ENCODE assay signal across 10 cellular contexts in the genomic region with DNA sequence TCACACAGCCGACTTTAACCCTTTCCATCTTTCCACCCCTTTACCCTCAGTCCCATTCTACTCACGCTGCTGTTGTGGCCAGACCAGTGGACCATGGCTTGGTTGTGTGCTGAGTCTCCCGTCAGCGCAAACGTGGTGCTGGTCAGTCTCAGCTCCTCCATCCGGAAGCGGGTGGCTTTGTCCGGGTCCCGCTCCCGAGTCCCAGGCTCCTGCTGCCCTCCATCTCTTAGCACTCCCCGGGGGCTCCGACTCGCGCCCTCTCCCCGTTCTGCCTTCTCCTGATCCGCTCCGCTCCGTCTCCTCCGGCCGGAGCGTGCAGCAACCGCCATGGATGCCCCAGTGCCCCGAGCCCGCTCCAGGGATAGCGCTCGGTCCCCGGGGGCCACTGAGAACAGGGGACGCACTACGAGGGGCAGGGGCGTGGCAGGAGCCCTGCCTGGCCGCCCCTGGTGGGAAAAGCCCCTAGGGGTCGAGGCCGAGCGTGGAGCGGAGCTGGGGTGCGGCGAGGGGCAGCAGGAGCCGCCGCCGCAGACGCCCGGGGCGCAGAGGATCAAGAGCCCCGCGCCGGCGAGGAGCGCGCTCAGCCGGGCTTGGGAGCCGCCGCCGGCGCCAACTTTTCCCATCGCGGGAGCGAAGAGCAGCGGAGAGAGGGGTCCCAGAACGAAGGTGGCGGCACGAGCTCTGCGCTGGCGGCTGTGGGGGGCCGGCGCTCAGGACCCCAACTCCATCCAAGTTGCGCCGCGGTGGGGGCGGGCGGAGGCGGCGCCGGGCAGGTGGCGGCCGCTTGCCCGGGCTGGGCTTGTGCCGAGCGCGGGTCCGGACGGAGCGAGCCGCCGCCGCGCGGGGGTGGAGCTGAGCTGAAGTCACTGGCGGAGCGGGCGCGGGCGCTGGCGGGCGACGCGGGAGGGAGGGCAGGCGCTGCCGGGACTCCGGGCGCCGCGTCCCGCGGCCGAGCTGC. TPM values are rescaled to one million over a fixed set of nuclear protein-coding genes. Genes with fewer than 3 reads are reported as not detected.
DNase-seq lines count a peak whose midpoint lies in the region; ATAC-seq, FAIRE-seq and TF ChIP-seq lines count a peak whose summit lies in the region.
"Had no signal": no experiment of that assay in that cellular context is flagged by ENCODE, and none has a peak within 500 bp of the region (broad histone marks: within the 10 kb centered on the region; RNA-seq: fewer than 3 reads in every experiment).

A gene (minus strand): TSS at position 803 of the 958 bp plus-strand sequence.

- no peaks in the 10 kb centered on the region; a peak in 2 of 22 replicates for H4K20me1 ChIP-seq in BLaER1 treated with 17β-estradiol and CSF1 and Interleukin-3, amounts not matched to agents 10 nM and 100 nM

- peaks cover 0 to 5% (median 0%) of the 10 kb centered on the region in 10 experiments; a peak in 2 of 20 replicates for H3K4me1 ChIP-seq in BLaER1 treated with 17β-estradiol and CSF1 and Interleukin-3, amounts not matched to agents 10 nM and 100 nM
- H3K4me1 ChIP-seq in right atrium auricular region = peaks cover 0 to 4% of the 10 kb centered on the region in 2 donors
- no peaks in the 10 kb centered on the region for H3K4me1 ChIP-seq in pancreas

- WGBS in pancreas, 2 donors = 1% methylated on average over 77 to 105 of the region's 105 CpGs

- TF ChIP-seq CTCF in right atrium auricular region (IDR thresholded peaks at IDR 0.05) (no peak), pancreas (IDR thresholded peaks at IDR 0.05) (no peak)

- H3K27ac ChIP-seq in BLaER1 treated with 17β-estradiol and CSF1 and Interleukin-3, amounts not matched to agents 10 nM and 100 nM = no peak within 1 kb of the TSS
- H3K27ac ChIP-seq in right atrium auricular region (peak within 1 kb of the TSS; percentile 31 to 32), pancreas (no peak within 1 kb of the TSS)

- DNase-seq in right atrium auricular region (ENCODE audit: low spot score) = no peak
- peak; percentile 26 to 75 (median 44) for DNase-seq in pancreas
- no peak for DNase-seq in OCI-M1 (lab: John Stamatoyannopoulos, UW)
- no peak for DNase-seq in activated naive CD4-positive, alpha-beta T cell (lab: John Stamatoyannopoulos, UW)

- peaks cover 36 to 55% (median 49%) of the 10 kb centered on the region in 11 experiments for H3K27me3 ChIP-seq in BLaER1 treated with 17β-estradiol and CSF1 and Interleukin-3, amounts not matched to agents 10 nM and 100 nM
- no peaks in the 10 kb centered on the region for H3K27me3 ChIP-seq in right atrium auricular region
- H3K27me3 ChIP-seq in pancreas = peaks cover 0 to 9% (median 0%) of the 10 kb centered on the region in 4 donors

- intact Hi-C loops in pancreas (cut with DNase I) = no loop called here

- ATAC-seq in SK-N-SH treated with all-trans-retinoic acid at 6 μM for 48 hours (peak; percentile 79), pancreas (peak; percentile 74 to 92 (median 82)), HG03045 (IDR thresholded peaks at IDR 0.05; ENCODE audit: unreplicated experiment) (no peak), HG03097 (IDR thresholded peaks at IDR 0.05; ENCODE audit: low FRiP score, unreplicated experiment) (no peak)

- H3K9me3 ChIP-seq in BLaER1 treated with 17β-estradiol and CSF1 and Interleukin-3, amounts not matched to agents 10 nM and 100 nM (replicated peaks in 1 of 11) = peaks cover 0 to 20% (median 11%) of the 10 kb centered on the region in 11 experiments; a peak in 16 of 22 replicates
- H3K9me3 ChIP-seq in right atrium auricular region (no peaks in the 10 kb centered on the region), pancreas (no peaks in the 10 kb centered on the region)

- peak within 1 kb of the TSS; percentile 52 to 71 (median 64) for H3K4me3 ChIP-seq in BLaER1 treated with 17β-estradiol and CSF1 and Interleukin-3, amounts not matched to agents 10 nM and 100 nM
- H3K4me3 ChIP-seq in right atrium auricular region = peak within 1 kb of the TSS; percentile 38 to 49
- peak within 1 kb of the TSS; percentile 16 to 48 (median 40) for H3K4me3 ChIP-seq in pancreas

- H3K4me2 ChIP-seq in BLaER1 treated with 17β-estradiol and CSF1 and Interleukin-3, amounts not matched to agents 10 nM and 100 nM = peak within 1 kb of the TSS; percentile 69 to 85 (median 82)

- no peaks in the 10 kb centered on the region for H3K36me3 ChIP-seq in BLaER1 treated with 17β-estradiol and CSF1 and Interleukin-3, amounts not matched to agents 10 nM and 100 nM
- H3K36me3 ChIP-seq in right atrium auricular region (no peaks in the 10 kb centered on the region), pancreas (no peaks in the 10 kb centered on the region)

- FAIRE-seq in pancreas (lab: Jason Lieb, UNC) = no peak

- peak within 1 kb of the TSS in 9 of 11 experiments; percentile 25 to 53 (median 41); a peak in 10 of 22 replicates for H3K9ac ChIP-seq in BLaER1 treated with 17β-estradiol and CSF1 and Interleukin-3, amounts not matched to agents 10 nM and 100 nM

TF ChIP-seq in SK-N-SH treated with all-trans-retinoic acid at 6 μM for 48 hours, 23 proteins besides CTCF, POLR2A, EP300 and RAD21:
- no peak for TF ChIP-seq ZNF70 (CRISPR knock-in tag; IDR thresholded peaks at IDR 0.05)
- TF ChIP-seq, protein P1, sequence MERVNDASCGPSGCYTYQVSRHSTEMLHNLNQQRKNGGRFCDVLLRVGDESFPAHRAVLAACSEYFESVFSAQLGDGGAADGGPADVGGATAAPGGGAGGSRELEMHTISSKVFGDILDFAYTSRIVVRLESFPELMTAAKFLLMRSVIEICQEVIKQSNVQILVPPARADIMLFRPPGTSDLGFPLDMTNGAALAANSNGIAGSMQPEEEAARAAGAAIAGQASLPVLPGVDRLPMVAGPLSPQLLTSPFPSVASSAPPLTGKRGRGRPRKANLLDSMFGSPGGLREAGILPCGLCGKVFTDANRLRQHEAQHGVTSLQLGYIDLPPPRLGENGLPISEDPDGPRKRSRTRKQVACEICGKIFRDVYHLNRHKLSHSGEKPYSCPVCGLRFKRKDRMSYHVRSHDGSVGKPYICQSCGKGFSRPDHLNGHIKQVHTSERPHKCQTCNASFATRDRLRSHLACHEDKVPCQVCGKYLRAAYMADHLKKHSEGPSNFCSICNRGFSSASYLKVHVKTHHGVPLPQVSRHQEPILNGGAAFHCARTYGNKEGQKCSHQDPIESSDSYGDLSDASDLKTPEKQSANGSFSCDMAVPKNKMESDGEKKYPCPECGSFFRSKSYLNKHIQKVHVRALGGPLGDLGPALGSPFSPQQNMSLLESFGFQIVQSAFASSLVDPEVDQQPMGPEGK (CRISPR knock-in tag; IDR thresholded peaks at IDR 0.05; ENCODE audit: borderline replicate concordance) = no peak
- no peak for TF ChIP-seq SNAI2 (CRISPR knock-in tag; IDR thresholded peaks at IDR 0.05)
- TF ChIP-seq ZNF565 (CRISPR knock-in tag; conservative IDR thresholded peaks at IDR 0.05; ENCODE audit: low read depth) = no peak
- TF ChIP-seq ZFP30 (CRISPR knock-in tag; IDR thresholded peaks at IDR 0.05) = no peak
- TF ChIP-seq, protein P2, sequence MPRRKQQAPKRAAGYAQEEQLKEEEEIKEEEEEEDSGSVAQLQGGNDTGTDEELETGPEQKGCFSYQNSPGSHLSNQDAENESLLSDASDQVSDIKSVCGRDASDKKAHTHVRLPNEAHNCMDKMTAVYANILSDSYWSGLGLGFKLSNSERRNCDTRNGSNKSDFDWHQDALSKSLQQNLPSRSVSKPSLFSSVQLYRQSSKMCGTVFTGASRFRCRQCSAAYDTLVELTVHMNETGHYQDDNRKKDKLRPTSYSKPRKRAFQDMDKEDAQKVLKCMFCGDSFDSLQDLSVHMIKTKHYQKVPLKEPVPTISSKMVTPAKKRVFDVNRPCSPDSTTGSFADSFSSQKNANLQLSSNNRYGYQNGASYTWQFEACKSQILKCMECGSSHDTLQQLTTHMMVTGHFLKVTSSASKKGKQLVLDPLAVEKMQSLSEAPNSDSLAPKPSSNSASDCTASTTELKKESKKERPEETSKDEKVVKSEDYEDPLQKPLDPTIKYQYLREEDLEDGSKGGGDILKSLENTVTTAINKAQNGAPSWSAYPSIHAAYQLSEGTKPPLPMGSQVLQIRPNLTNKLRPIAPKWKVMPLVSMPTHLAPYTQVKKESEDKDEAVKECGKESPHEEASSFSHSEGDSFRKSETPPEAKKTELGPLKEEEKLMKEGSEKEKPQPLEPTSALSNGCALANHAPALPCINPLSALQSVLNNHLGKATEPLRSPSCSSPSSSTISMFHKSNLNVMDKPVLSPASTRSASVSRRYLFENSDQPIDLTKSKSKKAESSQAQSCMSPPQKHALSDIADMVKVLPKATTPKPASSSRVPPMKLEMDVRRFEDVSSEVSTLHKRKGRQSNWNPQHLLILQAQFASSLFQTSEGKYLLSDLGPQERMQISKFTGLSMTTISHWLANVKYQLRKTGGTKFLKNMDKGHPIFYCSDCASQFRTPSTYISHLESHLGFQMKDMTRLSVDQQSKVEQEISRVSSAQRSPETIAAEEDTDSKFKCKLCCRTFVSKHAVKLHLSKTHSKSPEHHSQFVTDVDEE (CRISPR knock-in tag; IDR thresholded peaks at IDR 0.05) = 0 out of 2 replicates have a peak, but pooled peaks have one; percentile 15
- TF ChIP-seq GLIS3 (CRISPR knock-in tag; IDR thresholded peaks at IDR 0.05) = no peak

RNA-seq across cellular contexts. Expression of the gene that starts here (rescaled TPM):
- total RNA-seq in right atrium auricular region (1 to 10 TPM; 1.6 to 4.2 TPM), pancreas (1 to 10 TPM in 5 of 6 donors, under 1 TPM in 1; 0.85 to 2.6 (median 1.6) TPM)
- 1 to 10 TPM in 1 of 2 donors, under 1 TPM in 1; 0.46 to 2.0 TPM for polyA plus RNA-seq in pancreas
- total RNA-seq: lung microvascular endothelial cell had no signal
- polyA plus RNA-seq: IgD-negative memory B cell had no signal

Comparison
In these comparisons a context has a peak if more than half of its experiments do, and no peak if none do; other contexts are left out.
1. H3K27ac ChIP-seq: peak in right atrium auricular region (2 of 2); none in BLaER1 treated with 17β-estradiol and CSF1 and Interleukin-3, amounts not matched to agents 10 nM and 100 nM (0 of 11) and pancreas (0 of 4).
2. ATAC-seq: peak in SK-N-SH treated with all-trans-retinoic acid at 6 μM for 48 hours (single experiment) and pancreas (4 of 4); none in HG03045 (single experiment) and HG03097 (single experiment).
3. DNase-seq: peak in pancreas (6 of 6); none in right atrium auricular region (single experiment), OCI-M1 (single experiment) and activated naive CD4-positive, alpha-beta T cell (0 of 4).
4. Peak in every context shown above with its lines, with median percentiles within 50 percentile points of each other: H3K4me3 ChIP-seq.